In genomic region chr11:93481696-93482095, GRCh38 we compare ENCODE assay signal across 19 cellular contexts.
A peak's percentile ranks its signal among the peaks of the same experiment; 100 is the strongest.
DNase-seq lines count a peak whose midpoint lies in the region; ATAC-seq, FAIRE-seq and TF ChIP-seq lines count a peak whose summit lies in the region.
"Had no signal": no experiment of that assay in that cellular context is flagged by ENCODE, and none has a peak within 500 bp of the region (broad histone marks: within the 10 kb centered on the region; RNA-seq: fewer than 3 reads in every experiment).

No MANE protein-coding gene starts in this region.

- no peak overlapping the region for H3K9ac ChIP-seq in HepG2 (ENCODE audit: insufficient read depth, low read depth, low read length)

- no peak for FAIRE-seq in HepG2 (lab: Jason Lieb, UNC)
- FAIRE-seq in small intestine (lab: Jason Lieb, UNC) = no peak
- FAIRE-seq: GM12891 had no signal

- TF ChIP-seq CTCF in C4-2B (conservative IDR thresholded peaks at IDR 0.05) (no peak), HepG2 (CRISPR knock-in tag; IDR thresholded peaks at IDR 0.05) (no peak)

- no TSS peak for BruUV-seq in HepG2 (replicated peaks; lab: Mats Ljungman, UMichigan)

- in situ Hi-C loops in HepG2 (cut with HindIII; ENCODE audit: extremely low pct_ligation_motif_present, low pct_unique_long_range_greater_than_20kb) = no loop called here

- TF ChIP-seq EP300 in HepG2 (IDR thresholded peaks at IDR 0.05; ENCODE audit: low read depth in 2 of 2, low read length in 2 of 2) (no peak), HepG2 (CRISPR knock-in tag; IDR thresholded peaks at IDR 0.05; ENCODE audit: borderline replicate concordance) (no peak)

- DNase-seq in HT-29 (ENCODE audit: low spot score) (peak; percentile 52), epithelial cell of prostate (ENCODE audit: low read depth, low spot score) (no peak), HepG2 (ENCODE audit: low spot score) (no peak), small intestine (no peak), NCI-H1105 (lab: John Stamatoyannopoulos, UW) (no peak)
- DNase-seq: ACHN; activated CD4-positive, alpha-beta T cell treated with anti-CD3 and anti-CD28 coated beads, Interleukin-2, amount 10 ng/mL, durations not matched to agents 24 days and 14 days; CD4-positive, alpha-beta memory T cell; GOT3; kidney glomerular epithelial cell; NCI-H1694; NCI-H446 treated with DMSO at 0.1 percent for 48 hours; SIG-M5; T-helper 9 cell had no signal

- peaks cover 3% of the 10 kb centered on the region; the same call in 1 of the 2 replicates for H4K20me1 ChIP-seq in HepG2 (ENCODE audit: insufficient read depth, low read length)

- H3K4me1 ChIP-seq in HepG2 (ENCODE audit: insufficient read depth, low read length) = peaks cover 11% of the 10 kb centered on the region
- H3K4me1 ChIP-seq in small intestine (ENCODE audit: control insufficient read depth in 2 of 2, insufficient read depth in 1 of 2, low read depth in 1 of 2, low read length in 1 of 2) = no peaks in the 10 kb centered on the region

- no peak overlapping the region for H3K4me2 ChIP-seq in HepG2 (ENCODE audit: low read depth, low read length)

- H3K27ac ChIP-seq in C4-2B = peak overlapping the region; percentile 80
- peak overlapping the region; percentile 7 for H3K27ac ChIP-seq in epithelial cell of prostate
- H3K27ac ChIP-seq in HepG2 (ENCODE audit: extremely low read length, insufficient read depth, low read length) = no peak overlapping the region
- H3K27ac ChIP-seq in small intestine (ENCODE audit: low read depth in 1 of 2, low read length in 1 of 2) = peak overlapping the region in 1 of 2 donors; percentile 50
- H3K27ac ChIP-seq: body of pancreas had no signal

- no peak; the same call in 2 of the 3 replicates for ATAC-seq in HepG2
- ATAC-seq in activated CD4-positive, CD25-positive, alpha-beta regulatory T cell treated with anti-CD3 and anti-CD28 coated beads, Interleukin-2, amount 50 U/mL, for 24 hours = no peak
- ATAC-seq in GM21381 (IDR thresholded peaks at IDR 0.05; ENCODE audit: unreplicated experiment) = no peak
- ATAC-seq: body of pancreas had no signal

- no peak for TF ChIP-seq POLR2A in HepG2 (IDR thresholded peaks at IDR 0.05; ENCODE audit: insufficient read depth in 1 of 2, low read depth in 2 of 2, low read length in 2 of 2)

- CTCF ChIA-PET in HepG2 (lab: Yijun Ruan, JAX; ENCODE audit: low intra/inter-chr PET ratio, low total read pairs) = no interaction called here

- no peak for TF ChIP-seq RAD21 in HepG2 (CRISPR knock-in tag; IDR thresholded peaks at IDR 0.05)

- WGBS in HepG2 (ENCODE audit: low lambda C conversion rate) = 100% methylated on average over 3 of the region's 6 CpGs
- WGBS in small intestine, 3 donors = 56 to 84% (median 67%) methylated on average over 6 of the region's 6 CpGs

- H3K9me3 ChIP-seq in HepG2 (ENCODE audit: low read length) (no peaks in the 10 kb centered on the region), small intestine (ENCODE audit: control insufficient read depth, low read depth) (no peaks in the 10 kb centered on the region)
- H3K9me3 ChIP-seq: body of pancreas had no signal

- H3K79me2 ChIP-seq in HepG2 (ENCODE audit: insufficient read depth, low read length) = no peaks in the 10 kb centered on the region

- intact Hi-C loops in HepG2 (cut with micrococcal nuclease; ENCODE audit: unreplicated experiment) = no loop called here

- peaks cover 0 to 4% of the 10 kb centered on the region in 2 experiments; a peak in 3 of 5 replicates for H3K36me3 ChIP-seq in HepG2 (replicated peaks in 1 of 2; ENCODE audit: control insufficient read depth in 1 of 2, insufficient read depth in 2 of 2, low read length in 2 of 2)
- peaks cover 3 to 6% of the 10 kb centered on the region in 2 donors for H3K36me3 ChIP-seq in small intestine (ENCODE audit: control insufficient read depth in 2 of 2, insufficient read depth in 2 of 2, low read length in 2 of 2)

- H2AFZ ChIP-seq in HepG2 (ENCODE audit: low read length) = no peak overlapping the region

- POLR2A ChIA-PET in HepG2 (lab: Yijun Ruan, JAX) = no interaction called here

- H3K4me3 ChIP-seq in HepG2 (replicated peaks in 1 of 3; ENCODE audit: insufficient read depth in 1 of 3, low read depth in 2 of 3, low read length in 3 of 3) (no peak overlapping the region), small intestine (ENCODE audit: low read depth in 1 of 2, low read length in 2 of 2) (no peak overlapping the region)
- H3K4me3 ChIP-seq: body of pancreas had no signal

- H3K27me3 ChIP-seq in HepG2 (ENCODE audit: control insufficient read depth in 1 of 2, insufficient read depth in 2 of 2, low read length in 2 of 2) (no peaks in the 10 kb centered on the region), small intestine (ENCODE audit: control insufficient read depth in 2 of 2, insufficient read depth in 2 of 2, low read length in 2 of 2) (no peaks in the 10 kb centered on the region)
- H3K27me3 ChIP-seq: body of pancreas had no signal

TF ChIP-seq in HepG2, 621 proteins besides CTCF, POLR2A, EP300 and RAD21:
- TF ChIP-seq ZNF687 (CRISPR knock-in tag; IDR thresholded peaks at IDR 0.05) (0 out of 2 replicates have a peak, but pooled peaks have one; percentile 10), HMG20A (CRISPR knock-in tag; IDR thresholded peaks at IDR 0.05; ENCODE audit: borderline replicate concordance) (no peak), BRF2 (CRISPR knock-in tag; IDR thresholded peaks at IDR 0.05) (no peak), ZFP62 (CRISPR knock-in tag; IDR thresholded peaks at IDR 0.05) (no peak), ZNF3 (CRISPR knock-in tag; IDR thresholded peaks at IDR 0.05) (no peak), STAG1 (CRISPR knock-in tag; IDR thresholded peaks at IDR 0.05) (peak; percentile 42), ZNF232 (CRISPR knock-in tag; IDR thresholded peaks at IDR 0.05; ENCODE audit: borderline replicate concordance) (no peak), LBX2 (CRISPR knock-in tag; IDR thresholded peaks at IDR 0.05; ENCODE audit: borderline replicate concordance) (no peak), SP140L (CRISPR knock-in tag; IDR thresholded peaks at IDR 0.05; ENCODE audit: borderline replicate concordance) (no peak)
